ENCODE assay signal across 23 cellular contexts in the genomic region with DNA sequence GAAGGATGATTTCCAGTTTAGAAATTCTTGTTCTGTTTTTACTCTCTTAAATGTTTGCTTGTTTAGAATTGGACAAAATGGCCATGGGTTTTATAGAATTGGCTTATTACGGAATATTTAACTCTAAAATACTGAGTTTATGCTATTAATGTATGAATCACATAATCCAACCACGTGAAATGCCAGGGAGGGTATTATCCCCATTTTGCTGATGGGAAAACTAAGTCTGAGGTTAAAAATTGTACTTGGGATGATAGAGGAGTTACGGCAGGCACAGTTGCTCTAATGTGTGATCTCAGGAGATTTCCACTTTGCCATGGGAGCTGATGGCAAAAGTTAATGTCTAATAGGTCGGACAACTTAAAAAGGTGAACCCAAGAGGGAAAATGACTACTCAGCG.
"Had no signal": no experiment of that assay in that cellular context is flagged by ENCODE, and none has a peak within 500 bp of the region (broad histone marks: within the 10 kb centered on the region; RNA-seq: fewer than 3 reads in every experiment).

No MANE protein-coding gene starts in this region.

- H3K27me3 ChIP-seq: cardiac muscle cell, SJSA1 had no signal

- H3K4me1 ChIP-seq: SJSA1 had no signal

- H3K4me3 ChIP-seq: cardiac muscle cell, SJSA1 had no signal

- ATAC-seq: activated CD8-positive, alpha-beta T cell treated with anti-CD3 and anti-CD28 coated beads, Interleukin-2, amount 10 ng/mL, durations not matched to agents 7 days and 5 days; SK-N-SH treated with all-trans-retinoic acid at 6 μM for 48 hours had no signal

- H3K9me3 ChIP-seq: SJSA1 had no signal

- H3K36me3 ChIP-seq: SJSA1 had no signal

- DNase-seq: activated CD4-positive, alpha-beta T cell treated with anti-CD3 and anti-CD28 coated beads for 48 hours; activated CD4-positive, alpha-beta T cell treated with anti-CD3 and anti-CD28 coated beads, Interleukin-2, amount 50 U/mL, for 4 hours; activated CD4-positive, CD25-positive, alpha-beta regulatory T cell treated with anti-CD3 and anti-CD28 coated beads, Interleukin-2, amount 50 U/mL, for 72 hours; activated CD8-positive, alpha-beta memory T cell treated with anti-CD3 and anti-CD28 coated beads, Interleukin-2, amount 50 U/mL, for 48 hours; activated CD8-positive, alpha-beta T cell treated with anti-CD3 and anti-CD28 coated beads, Interleukin-2, amount 10 ng/mL, durations not matched to agents 7 days and 5 days; activated effector memory CD4-positive, alpha-beta T cell treated with Interleukin-2 at 50 U/mL for 16 hours; activated naive CD4-positive, alpha-beta T cell; activated T-cell treated with anti-CD3 and anti-CD28 coated beads, Interleukin-2, amount 50 U/mL, for 1 hour; aorta; Karpas-422; MM.1S; NCI-H1105 treated with DMSO at 0.1 percent for 48 hours; NCI-H1436 treated with DMSO at 0.1 percent for 48 hours; NCI-H187; NCI-H2081 treated with DMSO at 0.1 percent for 48 hours; NCI-H446; NCI-H524; SHP77; SW 1271 had no signal

- H3K27ac ChIP-seq: cardiac muscle cell, SJSA1 had no signal

- FAIRE-seq: RCC 7860 had no signal
